Comparison of ENCODE assay signal across 6 cellular contexts in genomic region chr6:100136590-100136989, GRCh38.
"Had no signal": no experiment of that assay in that cellular context is flagged by ENCODE, and none has a peak within 500 bp of the region (broad histone marks: within the 10 kb centered on the region; RNA-seq: fewer than 3 reads in every experiment).

No MANE protein-coding gene starts in this region.

- H3K36me3 Mint-ChIP-seq: IgD-negative memory B cell had no signal

- ATAC-seq: HepG2, K562 had no signal

- H3K27ac ChIP-seq: HL-60 had no signal

- DNase-seq: IMR-90, KBM-7 had no signal

- H3K27ac Mint-ChIP-seq: IgD-negative memory B cell had no signal

- H3K4me1 Mint-ChIP-seq: IgD-negative memory B cell had no signal

- H3K4me3 Mint-ChIP-seq: IgD-negative memory B cell had no signal

- H3K4me3 ChIP-seq: K562 had no signal
